Comparison of ENCODE assay signal across 24 cellular contexts in genomic region chr14:52078093-52078492, GRCh38. TPM values are rescaled to one million over a fixed set of nuclear protein-coding genes. Genes with fewer than 3 reads are reported as not detected.
DNase-seq lines count a peak whose midpoint lies in the region; ATAC-seq, FAIRE-seq and TF ChIP-seq lines count a peak whose summit lies in the region.
"Had no signal": no experiment of that assay in that cellular context is flagged by ENCODE, and none has a peak within 500 bp of the region (broad histone marks: within the 10 kb centered on the region; RNA-seq: fewer than 3 reads in every experiment).

No MANE protein-coding gene starts in this region.

- H3K79me2 ChIP-seq in endothelial cell of umbilical vein (ENCODE audit: control insufficient read depth, insufficient read depth, low read length), result no peaks in the 10 kb centered on the region
- H3K79me2 ChIP-seq: hepatocyte had no signal

- peak overlapping the region in 1 of 2 experiments; percentile 35 for H3K4ac ChIP-seq in mesenchymal stem cell (ENCODE audit: low read depth in 1 of 2, low read length in 2 of 2)

- no peaks in the 10 kb centered on the region for H3K79me1 ChIP-seq in mesenchymal stem cell (replicated peaks; ENCODE audit: low read length, poor library complexity, severe bottlenecking)

- 44% methylated on average over 2 of the region's 2 CpGs for WGBS in mesenchymal stem cell

- BruUV-seq in endothelial cell of umbilical vein (replicated peaks; lab: Mats Ljungman, UMichigan), result no TSS peak

- H3K9ac ChIP-seq in endothelial cell of umbilical vein (replicated peaks; ENCODE audit: extremely low read depth, insufficient read depth, low read length), result no peak overlapping the region
- H3K9ac ChIP-seq in mesenchymal stem cell (ENCODE audit: low read length), result peak overlapping the region; percentile 36

- H3K27me3 ChIP-seq in endothelial cell of umbilical vein (ENCODE audit: control insufficient read depth in 2 of 2, insufficient read depth in 2 of 2, low read length in 2 of 2) (no peaks in the 10 kb centered on the region), mesenchymal stem cell (ENCODE audit: control insufficient read depth in 1 of 2, insufficient read depth in 1 of 2, low read length in 2 of 2) (peaks cover 0 to 4% of the 10 kb centered on the region in 2 experiments)
- H3K27me3 ChIP-seq: hepatocyte, right lobe of liver, stomach, upper lobe of right lung had no signal

- FAIRE-seq in endothelial cell of umbilical vein (lab: Jason Lieb, UNC), result peak; percentile 55
- FAIRE-seq: GM19239 had no signal

- H2BK5ac ChIP-seq in mesenchymal stem cell (ENCODE audit: low read depth, low read length, poor library complexity, severe bottlenecking), result no peak overlapping the region

- H2BK15ac ChIP-seq in mesenchymal stem cell (ENCODE audit: low read depth, poor library complexity, severe bottlenecking), result no peak overlapping the region

- no peaks in the 10 kb centered on the region for H3K9me1 ChIP-seq in endothelial cell of umbilical vein (replicated peaks; ENCODE audit: control insufficient read depth, extremely low read depth, insufficient read depth, low read length)

- H3K9me3 ChIP-seq in endothelial cell of umbilical vein (replicated peaks; ENCODE audit: control insufficient read depth, insufficient read depth, low read length), result no peaks in the 10 kb centered on the region
- H3K9me3 ChIP-seq in mesenchymal stem cell (ENCODE audit: control insufficient read depth, low read length), result no peaks in the 10 kb centered on the region
- H3K9me3 ChIP-seq: right lobe of liver, stomach, upper lobe of right lung had no signal

- peak overlapping the region; percentile 23 for H2AFZ ChIP-seq in endothelial cell of umbilical vein (ENCODE audit: low read depth, low read length)
- H2AFZ ChIP-seq in mesenchymal stem cell (ENCODE audit: low read depth, low read length), result no peak overlapping the region
- H2AFZ ChIP-seq: hepatocyte had no signal

- no peak overlapping the region for H2AK5ac ChIP-seq in mesenchymal stem cell (ENCODE audit: low read length, severe bottlenecking)

- CTCF ChIA-PET in endothelial cell of umbilical vein (lab: Charles Lee), result interaction anchor here (0.7 kb wide), 1 partner anchor 9 kb away, joined by 3 read pairs; the partner anchor contains the start of gene NID2

- H3K23ac ChIP-seq in mesenchymal stem cell (ENCODE audit: low read length in 2 of 2), result no peak overlapping the region

- ATAC-seq in GM21717 (IDR thresholded peaks at IDR 0.05; ENCODE audit: unreplicated experiment) (no peak), GM18867 (IDR thresholded peaks at IDR 0.05; ENCODE audit: unreplicated experiment) (no peak)
- ATAC-seq: activated T-cell treated with anti-CD3 and anti-CD28 coated beads, Interleukin-2, amount 50 U/mL, for 4 hours; HCT116; right lobe of liver; upper lobe of right lung had no signal

- H2BK12ac ChIP-seq in mesenchymal stem cell (ENCODE audit: low read length in 2 of 2), result peak overlapping the region; percentile 20 to 29

- POLR2A ChIA-PET in endothelial cell of umbilical vein (lab: Charles Lee), result no interaction called here

- no peak overlapping the region for H4K91ac ChIP-seq in mesenchymal stem cell (ENCODE audit: low read length)

- H3K36me3 ChIP-seq in endothelial cell of umbilical vein (ENCODE audit: control insufficient read depth in 2 of 2, extremely low read depth in 1 of 2, insufficient read depth in 2 of 2, low read length in 2 of 2), result no peaks in the 10 kb centered on the region
- no peaks in the 10 kb centered on the region for H3K36me3 ChIP-seq in mesenchymal stem cell (ENCODE audit: control insufficient read depth in 1 of 2, insufficient read depth in 2 of 2, low read depth in 1 of 2, low read length in 2 of 2)
- H3K36me3 ChIP-seq: right lobe of liver, stomach, upper lobe of right lung, WERI-Rb-1 had no signal

- intact Hi-C loops in endothelial cell of umbilical vein (cut with micrococcal nuclease), result loop anchor here (2.0 kb wide), 1 partner anchor 53 kb away; no protein-coding TSS in a partner anchor

- peak; percentile 3 for DNase-seq in CD1c-positive myeloid dendritic cell (ENCODE audit: extremely low spot score)
- peak; percentile 43 for DNase-seq in LHCN-M2 (ENCODE audit: low read depth)
- DNase-seq in endothelial cell of umbilical vein (ENCODE audit: low read depth, low spot score), result peak; percentile 13
- peak; percentile 50 for DNase-seq in mesenchymal stem cell
- DNase-seq in SIG-M5 treated with dmso at 0.1 percent for 504 hours (lab: John Stamatoyannopoulos, UW; ENCODE audit: unreplicated experiment), result no peak
- no peak for DNase-seq in kidney glomerular epithelial cell (lab: John Stamatoyannopoulos, UW)
- DNase-seq: activated CD4-positive, alpha-beta T cell treated with anti-CD3 and anti-CD28 coated beads, Interleukin-2, amount 50 U/mL, for 48 hours; activated naive CD4-positive, alpha-beta T cell treated with anti-CD3 and anti-CD28 coated beads, Interleukin-2, amount 50 U/mL, for 16 hours; activated T-cell treated with anti-CD3 and anti-CD28 coated beads, Interleukin-2, amount 50 U/mL, for 4 hours; cortex of kidney; KBM-7; NCI-H1048; NCI-H2029 treated with DMSO at 0.1 percent for 48 hours; right lobe of liver; stimulated activated CD4-positive, alpha-beta T cell treated with anti-CD3 and anti-CD28 coated beads, Interleukin-2, amount 100 ng/mL, for 24 hours; stomach; upper lobe of right lung; WERI-Rb-1 had no signal

- H3K4me2 ChIP-seq in endothelial cell of umbilical vein (ENCODE audit: insufficient read depth, low read length) (peak overlapping the region; percentile 12), mesenchymal stem cell (ENCODE audit: low read length, poor library complexity, severe bottlenecking) (no peak overlapping the region)
- H3K4me2 ChIP-seq: hepatocyte had no signal

- H3K18ac ChIP-seq in mesenchymal stem cell (ENCODE audit: low read depth in 1 of 2, low read length in 2 of 2), result no peak overlapping the region

- H3K14ac ChIP-seq in mesenchymal stem cell (ENCODE audit: low read length in 2 of 2), result no peak overlapping the region

- H2BK120ac ChIP-seq in mesenchymal stem cell (ENCODE audit: low read depth, low read length), result no peak overlapping the region

- no peaks in the 10 kb centered on the region for H4K20me1 ChIP-seq in endothelial cell of umbilical vein (replicated peaks; ENCODE audit: control insufficient read depth, extremely low read depth, insufficient read depth, low read length)

- H3K27ac ChIP-seq in endothelial cell of umbilical vein (ENCODE audit: insufficient read depth, low read depth, low read length), result peak overlapping the region; percentile 65
- H3K27ac ChIP-seq in mesenchymal stem cell (ENCODE audit: low read length, poor library complexity, severe bottlenecking), result no peak overlapping the region
- H3K27ac ChIP-seq: hepatocyte, right lobe of liver, stomach, upper lobe of right lung, WERI-Rb-1 had no signal

- dilution Hi-C loops in endothelial cell of umbilical vein (cut with MboI; ENCODE audit: extremely low pct_ligation_motif_present, low sequenced_read_pairs), result no loop called here

- H3K4me1 ChIP-seq in endothelial cell of umbilical vein (ENCODE audit: control insufficient read depth, extremely low read depth, insufficient read depth, low read length) (peaks cover 57% of the 10 kb centered on the region), mesenchymal stem cell (ENCODE audit: control insufficient read depth, insufficient read depth, low read depth, low read length) (peaks cover 2% of the 10 kb centered on the region)
- H3K4me1 ChIP-seq: right lobe of liver had no signal

- no peak for TF ChIP-seq CTCF in endothelial cell of umbilical vein (IDR thresholded peaks at IDR 0.05; ENCODE audit: extremely low read depth in 1 of 2, insufficient read depth in 1 of 2, low read depth in 1 of 2, low read length in 2 of 2)

- no peak for TF ChIP-seq POLR2A in endothelial cell of umbilical vein (IDR thresholded peaks at IDR 0.05; ENCODE audit: low read depth, low read length)

- H3K4me3 ChIP-seq in endothelial cell of umbilical vein (replicated peaks in 1 of 3; ENCODE audit: insufficient read depth in 1 of 3, low read depth in 1 of 3, low read length in 3 of 3), result no peak overlapping the region
- H3K4me3 ChIP-seq in mesenchymal stem cell (ENCODE audit: insufficient read depth in 1 of 2, low read depth in 1 of 2, low read length in 2 of 2), result no peak overlapping the region
- H3K4me3 ChIP-seq: hepatocyte, right lobe of liver, stomach, upper lobe of right lung had no signal

- H4K8ac ChIP-seq in mesenchymal stem cell (ENCODE audit: low read length), result no peak overlapping the region

TF ChIP-seq in endothelial cell of umbilical vein, 7 proteins besides CTCF, POLR2A, EP300 and RAD21:
- TF ChIP-seq JUN (IDR thresholded peaks at IDR 0.05; ENCODE audit: borderline replicate concordance, insufficient read depth, insufficient read length, low read depth), result no peak
- no peak for TF ChIP-seq MYC (IDR thresholded peaks at IDR 0.05; ENCODE audit: low read depth, low read length)
- no peak for TF ChIP-seq FOS (IDR thresholded peaks at IDR 0.05; ENCODE audit: borderline replicate concordance, insufficient read depth, low read length)
- no peak for TF ChIP-seq POLR2AphosphoS5 (IDR thresholded peaks at IDR 0.05; ENCODE audit: insufficient read depth, low read depth, low read length)
- TF ChIP-seq GATA2 (IDR thresholded peaks at IDR 0.05; ENCODE audit: insufficient read depth, insufficient read length, low read depth, low read length), result no peak
- TF ChIP-seq, protein P1, sequence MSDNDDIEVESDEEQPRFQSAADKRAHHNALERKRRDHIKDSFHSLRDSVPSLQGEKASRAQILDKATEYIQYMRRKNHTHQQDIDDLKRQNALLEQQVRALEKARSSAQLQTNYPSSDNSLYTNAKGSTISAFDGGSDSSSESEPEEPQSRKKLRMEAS (IDR thresholded peaks at IDR 0.05; ENCODE audit: insufficient read depth, insufficient read length), result no peak
- no peak for TF ChIP-seq EZH2 (IDR thresholded peaks at IDR 0.05; ENCODE audit: borderline replicate concordance, low read depth, low read length, severe bottlenecking)

RNA-seq across cellular contexts. Expression of gene NID2, which starts 9.2 kb away (rescaled TPM):
- total RNA-seq in LHCN-M2 (2014; rRNA removed) (11.1 and 13.3 TPM in 2 replicates), endothelial cell of umbilical vein (33.0 and 56.7 TPM in 2 replicates)
- polyA plus RNA-seq in LHCN-M2 (2012), result 39.7 TPM
- 21.7 and 22.5 TPM in 2 replicates for polyA plus RNA-seq in endothelial cell of umbilical vein
- 14.2 and 17.0 TPM in 2 replicates for polyA plus RNA-seq in endothelial cell of umbilical vein (2011; cell fraction: cytosol; rRNA removed)
- polyA plus RNA-seq in endothelial cell of umbilical vein (2011; cell fraction: nucleus; rRNA removed), result 36.9 and 38.6 TPM in 2 replicates
- polyA plus RNA-seq in endothelial cell of umbilical vein (2012), result 1.7 and 2.7 TPM in 2 replicates
- polyA minus RNA-seq in endothelial cell of umbilical vein, result 34.1 and 39.0 TPM in 2 replicates
- polyA minus RNA-seq in endothelial cell of umbilical vein (2011; cell fraction: cytosol; rRNA and poly(A)+ RNA removed), result 0.31 TPM
- polyA minus RNA-seq in endothelial cell of umbilical vein (2011; cell fraction: nucleus; rRNA and poly(A)+ RNA removed), result 22.0 and 32.9 TPM in 2 replicates
- polyA plus RNA-seq in mesenchymal stem cell (2013, experiment 1 of 2), result 213 TPM
- polyA plus RNA-seq in mesenchymal stem cell (2013, experiment 2 of 2), result 208 TPM
- total RNA-seq: G401 had no signal

Comparison
In these comparisons a context has a peak if more than half of its experiments do, and no peak if none do; other contexts are left out.
1. DNase-seq: peak in CD1c-positive myeloid dendritic cell (single experiment), LHCN-M2 (single experiment), endothelial cell of umbilical vein (single experiment) and mesenchymal stem cell (single experiment); none in SIG-M5 treated with dmso at 0.1 percent for 504 hours (single experiment) and kidney glomerular epithelial cell (single experiment).